In the genomic region with DNA sequence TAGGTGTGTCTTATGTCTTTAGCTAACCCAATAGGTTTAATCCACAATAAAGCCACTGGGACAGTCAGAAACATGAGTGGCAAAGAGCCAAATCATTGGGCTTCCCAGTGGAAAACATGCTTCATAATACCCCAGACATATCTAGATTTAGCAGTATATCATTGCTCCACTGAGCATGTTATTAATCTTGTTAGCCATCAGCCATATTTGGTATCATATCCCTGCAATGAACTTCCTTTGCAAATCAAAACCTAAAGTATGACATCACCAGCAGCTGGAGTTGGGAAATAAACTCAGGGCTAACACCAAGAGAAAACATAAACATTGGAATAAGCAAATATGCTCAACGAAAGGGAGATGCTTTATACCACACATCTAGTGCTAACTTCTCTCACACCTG, we compare ENCODE assay signal across 19 cellular contexts.
DNase-seq lines count a peak whose midpoint lies in the region; TF ChIP-seq lines count a peak whose summit lies in the region.
"Had no signal": no experiment of that assay in that cellular context is flagged by ENCODE, and none has a peak within 500 bp of the region (broad histone marks: within the 10 kb centered on the region; RNA-seq: fewer than 3 reads in every experiment).

No MANE protein-coding gene starts in this region.

- no peaks in the 10 kb centered on the region for H3K36me3 ChIP-seq in kidney epithelial cell (ENCODE audit: control insufficient read depth, insufficient read depth, low read length)
- H3K36me3 ChIP-seq in HAP-1 (replicated peaks), result no peaks in the 10 kb centered on the region
- H3K36me3 ChIP-seq: colonic mucosa, esophagus squamous epithelium, prostate gland, tibial nerve had no signal

- DNase-seq in AG04450 (ENCODE audit: low read depth, low spot score) (peak; percentile 65), H4 (ENCODE audit: low spot score) (peak; percentile 72), brain pericyte (ENCODE audit: low read depth, low spot score) (peak; percentile 36), kidney epithelial cell (ENCODE audit: low read depth) (peak; percentile 21), HAP-1 (ENCODE audit: low spot score in 2 of 2) (no peak), NCI-H1694 (lab: John Stamatoyannopoulos, UW) (no peak), KBM-7 (no peak), NOMO-1 treated with dmso at 0.1 percent for 144 hours (lab: John Stamatoyannopoulos, UW; ENCODE audit: unreplicated experiment) (no peak)
- DNase-seq: activated CD8-positive, alpha-beta memory T cell treated with anti-CD3 and anti-CD28 coated beads, Interleukin-2, amount 50 U/mL, for 48 hours; colonic mucosa; DMS79 treated with DMSO at 0.1 percent for 48 hours; esophagus squamous epithelium; MV-4-11; NCI-H2171 treated with DMSO at 0.1 percent for 48 hours; stimulated activated CD4-positive, alpha-beta T cell treated with anti-CD3 and anti-CD28 coated beads, Interleukin-2, amount 100 ng/mL, for 24 hours; stimulated activated CD8-positive, alpha-beta memory T cell treated with anti-CD3 and anti-CD28 coated beads, Interleukin-4, amount 100 ng/mL, for 48 hours; SW 1271 had no signal

- H3K4me3 ChIP-seq in AG04450 (ENCODE audit: low read depth, low read length), result no peak overlapping the region
- no peak overlapping the region for H3K4me3 ChIP-seq in kidney epithelial cell (ENCODE audit: low read depth, low read length)
- no peak overlapping the region for H3K4me3 ChIP-seq in HAP-1
- H3K4me3 ChIP-seq: colonic mucosa, esophagus squamous epithelium, prostate gland, tibial nerve had no signal

- no peak overlapping the region for H3K27ac ChIP-seq in AG04450 (ENCODE audit: low read depth, low read length)
- H3K27ac ChIP-seq: colonic mucosa, esophagus squamous epithelium, prostate gland, tibial nerve had no signal

- H3K4me1 ChIP-seq in HAP-1, result no peaks in the 10 kb centered on the region; the same call in 1 of the 2 replicates
- H3K4me1 ChIP-seq: colonic mucosa, prostate gland, tibial nerve had no signal

- in situ Hi-C loops in HAP-1 (cut with MboI; ENCODE audit: low sequenced_read_pairs) (no loop called here), KBM-7 (cut with MboI; ENCODE audit: low pct_unique_long_range_greater_than_20kb, low sequenced_read_pairs) (no loop called here)

- TF ChIP-seq CTCF in AG04450 (IDR thresholded peaks at IDR 0.05; ENCODE audit: low read depth, low read length) (no peak), kidney epithelial cell (IDR thresholded peaks at IDR 0.05; ENCODE audit: insufficient read depth, low read length, poor library complexity, severe bottlenecking) (no peak)

- H3K27me3 ChIP-seq in AG04450 (ENCODE audit: control insufficient read depth, insufficient read depth, low read length), result no peaks in the 10 kb centered on the region
- H3K27me3 ChIP-seq in kidney epithelial cell (ENCODE audit: control insufficient read depth, insufficient read depth, low read length), result no peaks in the 10 kb centered on the region
- H3K27me3 ChIP-seq in HAP-1 (ENCODE audit: low read depth), result no peaks in the 10 kb centered on the region; the same call in 1 of the 2 replicates
- H3K27me3 ChIP-seq: colonic mucosa, esophagus squamous epithelium, tibial nerve had no signal

- CTCF ChIA-PET in AG04450 (lab: Charles Lee), result no interaction called here

- H3K9me3 ChIP-seq in AG04450 (ENCODE audit: control insufficient read depth, insufficient read depth, low read length), result peaks cover 3% of the 10 kb centered on the region; the same call in 1 of the 2 replicates
- no peaks in the 10 kb centered on the region for H3K9me3 ChIP-seq in HAP-1
- H3K9me3 ChIP-seq: colonic mucosa, esophagus squamous epithelium, prostate gland, tibial nerve had no signal

- POLR2A ChIA-PET in AG04450 (lab: Yijun Ruan, JAX), result no interaction called here

Comparison
In these comparisons a context has a peak if more than half of its experiments do, and no peak if none do; other contexts are left out.
1. DNase-seq: peak in AG04450 (single experiment), H4 (single experiment), brain pericyte (single experiment) and kidney epithelial cell (single experiment); none in HAP-1 (0 of 2), NCI-H1694 (single experiment), KBM-7 (single experiment) and NOMO-1 treated with dmso at 0.1 percent for 144 hours (single experiment).